Comparison of ENCODE assay signal across 8 cellular contexts in genomic region chr18:13137041-13137938, GRCh38.
DNase-seq lines count a peak whose midpoint lies in the region; ATAC-seq, FAIRE-seq and TF ChIP-seq lines count a peak whose summit lies in the region.

No MANE protein-coding gene starts in this region.

- H3K9ac ChIP-seq in muscle layer of colon (ENCODE audit: low read length), result no peak overlapping the region

- TF ChIP-seq EP300 in A549 (IDR thresholded peaks at IDR 0.05) (no peak), Ishikawa (IDR thresholded peaks at IDR 0.05; ENCODE audit: borderline replicate concordance) (no peak)

- H3K4me1 ChIP-seq in A549, result no peaks in the 10 kb centered on the region
- peaks cover 5% of the 10 kb centered on the region for H3K4me1 ChIP-seq in muscle layer of colon (ENCODE audit: insufficient read depth, low read length)
- no peaks in the 10 kb centered on the region for H3K4me1 ChIP-seq in uterus

- POLR2A ChIA-PET in A549 (lab: Yijun Ruan, JAX), result no interaction called here
- POLR2A ChIA-PET in activated CD8-positive, alpha-beta T cell treated with anti-CD3 and anti-CD28 coated beads for 36 hours (lab: Charles Lee), result interaction anchor here (1.0 to 1.9 kb wide), 4 partner anchors 10 to 189 kb away, joined by 3 to 7 read pairs (median 4); partner anchors contain the start of gene CEP192

- DNase-seq in A549 (ENCODE audit: low read depth in 1 of 2, low spot score in 1 of 2), result no peak
- DNase-seq in activated CD8-positive, alpha-beta T cell treated with anti-CD3 and anti-CD28 coated beads for 36 hours, result peak; percentile 64
- peak; percentile 57 to 64 for DNase-seq in erythroblast (lab: John Stamatoyannopoulos, UW)
- peak in 1 of 2 donors; percentile 24 for DNase-seq in uterus
- no peak for DNase-seq in COLO829 (ENCODE audit: low spot score)

- TF ChIP-seq CTCF in A549 (IDR thresholded peaks at IDR 0.05) (no peak), uterus (IDR thresholded peaks at IDR 0.05) (no peak)
- TF ChIP-seq CTCF in activated CD8-positive, alpha-beta T cell treated with anti-CD3 and anti-CD28 coated beads for 36 hours (IDR thresholded peaks at IDR 0.05), result no peak

- FAIRE-seq in A549 (lab: Jason Lieb, UNC), result no peak

- H3K36me3 ChIP-seq in muscle layer of colon (ENCODE audit: insufficient read depth, low read length), result no peaks in the 10 kb centered on the region
- H3K36me3 ChIP-seq in uterus, result no peaks in the 10 kb centered on the region

- H3K27ac Mint-ChIP-seq in activated CD8-positive, alpha-beta T cell treated with anti-CD3 and anti-CD28 coated beads for 36 hours, result peak overlapping the region; percentile 96

- intact Hi-C loops in activated CD8-positive, alpha-beta T cell treated with anti-CD3 and anti-CD28 coated beads for 36 hours (cut with micrococcal nuclease), result no loop called here
- intact Hi-C loops in uterus (cut with DNase I; ENCODE audit: low total_unique reads), result no loop called here

- peaks cover 2% of the 10 kb centered on the region for H3K36me3 Mint-ChIP-seq in activated CD8-positive, alpha-beta T cell treated with anti-CD3 and anti-CD28 coated beads for 36 hours (ENCODE audit: low read depth)

- no peak for TF ChIP-seq RAD21 in A549 (conservative IDR thresholded peaks at IDR 0.05 in 1 of 2, IDR thresholded peaks at IDR 0.05 in 1 of 2)
- no peak for TF ChIP-seq RAD21 in Ishikawa (IDR thresholded peaks at IDR 0.05; ENCODE audit: low read depth)

- CTCF ChIA-PET in A549 (lab: Yijun Ruan, JAX), result no interaction called here
- CTCF ChIA-PET in activated CD8-positive, alpha-beta T cell treated with anti-CD3 and anti-CD28 coated beads for 36 hours (lab: Charles Lee), result interaction anchor here (1.0 to 1.4 kb wide), 3 partner anchors 9 to 244 kb away, joined by 3 to 4 read pairs (median 4); no protein-coding TSS in a partner anchor

- H3K27ac ChIP-seq in A549 (peak overlapping the region; percentile 54 to 88; a peak in 5 of 6 replicates), muscle layer of colon (ENCODE audit: low read depth, low read length) (peak overlapping the region; percentile 59), uterus (peak overlapping the region; percentile 76 to 85)

- H3K27me3 Mint-ChIP-seq in activated CD8-positive, alpha-beta T cell treated with anti-CD3 and anti-CD28 coated beads for 36 hours, result no peaks in the 10 kb centered on the region

- peak overlapping the region; percentile 58 for H3K4me3 ChIP-seq in A549
- H3K4me3 ChIP-seq in muscle layer of colon (ENCODE audit: low read depth in 1 of 2, low read length in 2 of 2), result peak overlapping the region; percentile 65 to 68
- peak overlapping the region; percentile 55 to 59 for H3K4me3 ChIP-seq in uterus

- WGBS in A549 (ENCODE audit: missing lambda C conversion rate), result 36% methylated on average over 16 of the region's 69 CpGs

- H3K4me1 Mint-ChIP-seq in activated CD8-positive, alpha-beta T cell treated with anti-CD3 and anti-CD28 coated beads for 36 hours (ENCODE audit: low read depth), result peaks cover 29% of the 10 kb centered on the region

- H3K9me3 ChIP-seq in A549 (no peaks in the 10 kb centered on the region), muscle layer of colon (ENCODE audit: low read length) (no peaks in the 10 kb centered on the region), uterus (no peaks in the 10 kb centered on the region)

- H3K9me3 Mint-ChIP-seq in activated CD8-positive, alpha-beta T cell treated with anti-CD3 and anti-CD28 coated beads for 36 hours, result no peaks in the 10 kb centered on the region

- TF ChIP-seq POLR2A in A549 (IDR thresholded peaks at IDR 0.05; ENCODE audit: low read length) (no peak), GM18526 (IDR thresholded peaks at IDR 0.05; ENCODE audit: extremely low read depth, insufficient read length) (peak; percentile 38), erythroblast (IDR thresholded peaks at IDR 0.05; ENCODE audit: low read length) (no peak), uterus (IDR thresholded peaks at IDR 0.05) (no peak)

- H3K4me2 ChIP-seq in A549, result peak overlapping the region; percentile 89

- H3K4me3 Mint-ChIP-seq in activated CD8-positive, alpha-beta T cell treated with anti-CD3 and anti-CD28 coated beads for 36 hours, result peak overlapping the region; percentile 93

- ATAC-seq in A549, result peak in 1 of 2 experiments; percentile 64; a peak in 3 of 6 replicates
- ATAC-seq in activated CD8-positive, alpha-beta T cell treated with anti-CD3 and anti-CD28 coated beads for 36 hours, result peak; percentile 50

- H3K27me3 ChIP-seq in muscle layer of colon (ENCODE audit: control insufficient read depth in 1 of 2, insufficient read depth in 2 of 2, low read length in 2 of 2) (peaks cover 4 to 6% of the 10 kb centered on the region in 2 donors), uterus (no peaks in the 10 kb centered on the region)

TF ChIP-seq in A549, 52 proteins besides CTCF, POLR2A, EP300 and RAD21:
- TF ChIP-seq SMC3 (IDR thresholded peaks at IDR 0.05) (no peak), HDAC2 (IDR thresholded peaks at IDR 0.05) (no peak), NPAS2 (CRISPR knock-in tag; IDR thresholded peaks at IDR 0.05; ENCODE audit: borderline replicate concordance) (no peak), HEYL (CRISPR knock-in tag; IDR thresholded peaks at IDR 0.05) (no peak)

TF ChIP-seq in Ishikawa, 13 proteins besides CTCF, POLR2A, EP300 and RAD21:
- 0 out of 2 replicates have a peak, but pooled peaks have one; percentile 47 for TF ChIP-seq ZBTB7A (IDR thresholded peaks at IDR 0.05; ENCODE audit: low read depth)
- TF ChIP-seq CEBPB (IDR thresholded peaks at IDR 0.05), result no peak
TF ChIP-seq in Ishikawa: peak in this region for 1.

Comparison
In these comparisons a context has a peak if more than half of its experiments do, and no peak if none do; other contexts are left out.
1. DNase-seq: peak in activated CD8-positive, alpha-beta T cell treated with anti-CD3 and anti-CD28 coated beads for 36 hours (single experiment) and erythroblast (2 of 2); none in A549 (0 of 2) and COLO829 (single experiment).
2. Peak in every context shown above with its lines, with median percentiles within 50 percentile points of each other: H3K27ac ChIP-seq and H3K4me3 ChIP-seq.